Comparison of ENCODE assay signal across 9 cellular contexts in the genomic region with DNA sequence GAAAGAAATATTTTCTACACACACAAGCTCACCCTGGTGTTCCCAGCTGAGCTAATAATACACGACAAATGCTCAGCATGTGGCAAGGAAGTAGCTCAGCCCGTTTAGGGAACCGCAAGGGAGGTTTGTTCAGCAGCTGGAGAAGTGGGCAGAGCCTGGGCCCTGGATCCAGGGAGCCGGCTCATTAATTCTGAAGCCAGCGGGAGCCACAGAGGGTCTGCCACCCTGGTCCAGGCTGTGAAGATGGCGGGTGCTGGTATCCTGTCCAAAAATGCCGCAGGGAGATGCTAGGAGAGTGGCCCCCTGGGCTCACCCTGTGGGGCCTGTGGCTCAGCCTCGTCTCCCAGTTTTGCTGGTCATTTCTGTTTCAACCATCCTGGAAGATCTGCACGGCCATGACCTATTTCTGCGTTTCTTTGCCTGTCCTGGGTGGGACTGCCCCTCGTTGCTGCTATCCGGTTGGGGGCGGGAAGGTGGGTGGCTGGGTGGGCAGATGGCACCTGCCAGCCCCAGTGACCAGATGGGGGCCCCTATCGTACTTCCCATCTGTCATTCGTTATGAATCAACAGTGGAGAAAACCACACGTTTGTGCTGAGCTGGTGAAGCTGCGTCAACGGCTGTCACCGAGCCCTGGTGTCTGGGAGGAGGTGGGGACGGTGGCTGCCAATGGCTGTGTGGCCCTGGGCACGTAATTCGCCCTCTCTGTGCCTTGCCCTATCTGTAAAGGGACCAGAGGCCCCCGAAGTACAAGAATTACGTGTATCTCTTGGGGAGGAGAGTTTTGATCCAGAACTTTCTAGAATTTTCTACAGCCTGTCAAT. TPM values are rescaled to one million over a fixed set of nuclear protein-coding genes. Genes with fewer than 3 reads are reported as not detected.
DNase-seq lines count a peak whose midpoint lies in the region; ATAC-seq and TF ChIP-seq lines count a peak whose summit lies in the region.
"Had no signal": no experiment of that assay in that cellular context is flagged by ENCODE, and none has a peak within 500 bp of the region (broad histone marks: within the 10 kb centered on the region; RNA-seq: fewer than 3 reads in every experiment).

No MANE protein-coding gene starts in this region.

- no peak overlapping the region for H3K4me3 Mint-ChIP-seq in type B pancreatic cell

- H3K36me3 ChIP-seq in Peyer's patch (no peaks in the 10 kb centered on the region), right atrium auricular region (no peaks in the 10 kb centered on the region)
- H3K36me3 ChIP-seq: SJSA1 had no signal

- H3K27ac ChIP-seq in Peyer's patch (peak overlapping the region in 3 of 4 donors; percentile 38 to 68 (median 44)), right atrium auricular region (peak overlapping the region; percentile 46 to 53)
- H3K27ac ChIP-seq: SJSA1 had no signal

- no peak for TF ChIP-seq CTCF in GM12864 (IDR thresholded peaks at IDR 0.05; ENCODE audit: low read depth, low read length, missing control alignments)
- no peak for TF ChIP-seq CTCF in Peyer's patch (IDR thresholded peaks at IDR 0.05)
- no peak for TF ChIP-seq CTCF in right atrium auricular region (IDR thresholded peaks at IDR 0.05)
- no peak for TF ChIP-seq CTCF in type B pancreatic cell (conservative IDR thresholded peaks at IDR 0.05)

- ATAC-seq in HG03108 (IDR thresholded peaks at IDR 0.05; ENCODE audit: unreplicated experiment) = peak; percentile 56
- no peak for ATAC-seq in HG03095 (IDR thresholded peaks at IDR 0.05; ENCODE audit: unreplicated experiment)

- TF ChIP-seq POLR2A in Peyer's patch (IDR thresholded peaks at IDR 0.05) = no peak

- H3K4me3 ChIP-seq in GM12864 (ENCODE audit: low read depth, low read length) (no peak overlapping the region), Peyer's patch (no peak overlapping the region), right atrium auricular region (peak overlapping the region in 1 of 2 donors; percentile 2)
- H3K4me3 ChIP-seq: SJSA1 had no signal

- H3K4me1 Mint-ChIP-seq in type B pancreatic cell (ENCODE audit: unreplicated experiment) = peaks cover 9% of the 10 kb centered on the region

- H3K27me3 ChIP-seq in Peyer's patch (no peaks in the 10 kb centered on the region), right atrium auricular region (no peaks in the 10 kb centered on the region)
- H3K27me3 ChIP-seq: SJSA1 had no signal

- H3K9me3 ChIP-seq in Peyer's patch (no peaks in the 10 kb centered on the region), right atrium auricular region (no peaks in the 10 kb centered on the region)
- H3K9me3 ChIP-seq: SJSA1 had no signal

- H3K27me3 Mint-ChIP-seq in type B pancreatic cell = peaks cover 2% of the 10 kb centered on the region

- H3K27ac Mint-ChIP-seq in type B pancreatic cell = no peak overlapping the region

- H3K4me1 ChIP-seq in Peyer's patch (peaks cover 0 to 3% (median 0%) of the 10 kb centered on the region in 4 donors), right atrium auricular region (peaks cover 0 to 7% of the 10 kb centered on the region in 2 donors)

- H3K9me3 Mint-ChIP-seq in type B pancreatic cell = peaks cover 4% of the 10 kb centered on the region

- H3K36me3 Mint-ChIP-seq in type B pancreatic cell = no peaks in the 10 kb centered on the region

- peak; percentile 29 for DNase-seq in GM12864 (ENCODE audit: low read depth)
- peak; percentile 37 to 68 (median 46) for DNase-seq in Peyer's patch
- DNase-seq in activated T-helper 1 cell treated with anti-CD3 and anti-CD28 coated beads, Interleukin-2, amount 50 U/mL, for 16 hours (ENCODE audit: low read depth in 1 of 2, low spot score in 1 of 2) = peak; percentile 29 to 66
- DNase-seq in right atrium auricular region (ENCODE audit: low spot score) = peak; percentile 71
- peak; percentile 67 for DNase-seq in stimulated activated CD4-positive, alpha-beta T cell treated with anti-CD3 and anti-CD28 coated beads, Interleukin-4, amount 100 ng/mL, for 1 hour
- no peak for DNase-seq in type B pancreatic cell (ENCODE audit: extremely low spot score, unreplicated experiment)

RNA-seq across cellular contexts. Expression of a gene that starts 2.7 kb away (rescaled TPM):
- total RNA-seq in Peyer's patch (10 to 100 TPM in 1 of 4 donors, 1 to 10 TPM in 2, not detected in 1; 1.2 to 12.4 (median 1.5) TPM), right atrium auricular region (1 to 10 TPM in 1 of 2 donors, under 1 TPM in 1; 0.74 to 3.0 TPM), type B pancreatic cell (ENCODE audit: low replicate concordance) (1.6 and 3.9 TPM in 2 replicates)

RNA-seq across cellular contexts. Expression of a gene that starts 39.0 kb away (rescaled TPM):
- 100 to 1,000 TPM; 120 to 557 (median 456) TPM for total RNA-seq in Peyer's patch
- 10 to 100 TPM; 58.4 to 77.9 TPM for total RNA-seq in right atrium auricular region
- total RNA-seq in type B pancreatic cell (ENCODE audit: low replicate concordance) = 46.9 and 62.0 TPM in 2 replicates

RNA-seq across cellular contexts. Expression of a gene that starts 45.4 kb away (rescaled TPM):
- 1 to 10 TPM; 1.6 to 9.9 (median 2.5) TPM for total RNA-seq in Peyer's patch
- under 1 TPM; 0.48 to 0.94 TPM for total RNA-seq in right atrium auricular region
- total RNA-seq in type B pancreatic cell (ENCODE audit: low replicate concordance) = not detected in 2 replicates
- total RNA-seq: SJSA1 had no signal

RNA-seq across cellular contexts. Expression of a gene that starts 52.5 kb away (rescaled TPM):
- total RNA-seq in Peyer's patch = 100 to 1,000 TPM in 3 of 4 donors, 10 to 100 TPM in 1; 84.2 to 126 (median 117) TPM
- 10 to 100 TPM; 23.3 to 24.9 TPM for total RNA-seq in right atrium auricular region
- total RNA-seq in type B pancreatic cell (ENCODE audit: low replicate concordance) = 63.9 and 65.8 TPM in 2 replicates
